ENCODE assay signal across 40 cellular contexts in the genomic region with DNA sequence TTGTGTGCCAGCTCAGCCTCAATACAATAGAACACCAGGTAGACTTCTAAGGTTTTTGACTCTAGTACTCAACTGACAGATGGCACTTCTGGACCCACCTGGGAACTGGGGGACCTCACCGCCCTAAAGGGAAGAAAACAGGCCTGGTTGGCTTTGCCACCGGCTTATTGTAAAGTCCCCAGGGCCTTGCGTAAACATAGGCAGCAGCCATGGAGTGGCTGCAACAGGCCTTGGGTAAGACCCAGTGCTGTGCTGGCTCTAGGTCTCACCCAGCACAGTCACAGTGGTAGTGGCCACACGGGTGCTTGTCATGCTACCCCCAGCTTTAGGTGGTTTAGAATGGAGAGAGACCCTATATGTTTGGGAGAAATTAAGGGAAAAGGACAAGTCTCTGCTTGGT.
"Had no signal": no experiment of that assay in that cellular context is flagged by ENCODE, and none has a peak within 500 bp of the region (broad histone marks: within the 10 kb centered on the region; RNA-seq: fewer than 3 reads in every experiment).

No MANE protein-coding gene starts in this region.

- H3K27ac ChIP-seq: adrenal gland, ascending aorta, body of pancreas, brain microvascular endothelial cell, breast epithelium, cardiac muscle cell had no signal

- H3K36me3 Mint-ChIP-seq: activated naive CD4-positive, alpha-beta T cell treated with anti-CD3 and anti-CD28 coated beads, Interleukin-2, amount 10 ng/mL, durations not matched to agents 7 days and 5 days; activated naive CD4-positive, alpha-beta T cell treated with anti-CD3 and anti-CD28 coated beads, Interleukin-2, amount 50 U/mL, for 24 hours; activated naive CD4-positive, alpha-beta T cell treated with anti-CD3 and anti-CD28 coated beads, Interleukin-2, amount 50 U/mL, for 72 hours; activated naive CD8-positive, alpha-beta T cell; activated naive CD8-positive, alpha-beta T cell treated with anti-CD3 and anti-CD28 coated beads for 36 hours; activated naive CD8-positive, alpha-beta T cell treated with anti-CD3 and anti-CD28 coated beads, Interleukin-2, amount 10 ng/mL, durations not matched to agents 7 days and 5 days; brain had no signal

- H3K4me1 ChIP-seq: adrenal gland, ascending aorta, body of pancreas, breast epithelium had no signal

- ATAC-seq: activated naive CD4-positive, alpha-beta T cell treated with anti-CD3 and anti-CD28 coated beads, Interleukin-2, amount 50 U/mL, for 72 hours; activated naive CD8-positive, alpha-beta T cell treated with anti-CD3 and anti-CD28 coated beads, Interleukin-2, amount 50 U/mL, for 24 hours; activated T-cell treated with anti-CD3 and anti-CD28 coated beads, Interleukin-2, amount 50 U/mL, for 4 hours; activated T-cell treated with anti-CD3 and anti-CD28 coated beads, Interleukin-2, amount 50 U/mL, for 72 hours; activated T-helper 17 cell treated with anti-CD3 and anti-CD28 coated beads, Interleukin-2, amount 50 U/mL, for 72 hours; body of pancreas had no signal

- DNase-seq: activated effector memory CD4-positive, alpha-beta T cell treated with anti-CD3 and anti-CD28 coated beads, Interleukin-2, amount 50 U/mL, for 16 hours; activated effector memory CD4-positive, alpha-beta T cell treated with Interleukin-2 at 50 U/mL for 16 hours; activated gamma-delta T cell; activated gamma-delta T cell treated with Interleukin-2 at 50 U/mL for 16 hours; activated naive CD4-positive, alpha-beta T cell; activated naive CD4-positive, alpha-beta T cell treated with anti-CD3 and anti-CD28 coated beads for 36 hours; activated naive CD4-positive, alpha-beta T cell treated with anti-CD3 and anti-CD28 coated beads, Interleukin-2, amount 10 ng/mL, durations not matched to agents 7 days and 5 days; activated naive CD4-positive, alpha-beta T cell treated with anti-CD3 and anti-CD28 coated beads, Interleukin-2, amount 50 U/mL, for 16 hours; activated naive CD4-positive, alpha-beta T cell treated with Interleukin-2 at 50 U/mL for 16 hours; activated naive CD8-positive, alpha-beta T cell treated with anti-CD3 and anti-CD28 coated beads for 36 hours; activated naive CD8-positive, alpha-beta T cell treated with anti-CD3 and anti-CD28 coated beads, Interleukin-2, amount 10 ng/mL, durations not matched to agents 7 days and 5 days; activated naive CD8-positive, alpha-beta T cell treated with anti-CD3 and anti-CD28 coated beads, Interleukin-2, amount 50 U/mL, for 24 hours; activated T-cell treated with anti-CD3 and anti-CD28 coated beads for 4 hours; activated T-cell treated with anti-CD3 and anti-CD28 coated beads, Interleukin-2, amount 50 U/mL, for 1 hour; activated T-cell treated with anti-CD3 and anti-CD28 coated beads, Interleukin-2, amount 50 U/mL, for 24 hours; activated T-cell treated with anti-CD3 and anti-CD28 coated beads, Interleukin-2, amount 50 U/mL, for 4 hours; activated T-cell treated with anti-CD3 and anti-CD28 coated beads, Interleukin-2, amount 50 U/mL, for 48 hours; activated T-cell treated with anti-CD3 and anti-CD28 coated beads, Interleukin-2, amount 50 U/mL, for 72 hours; adrenal gland; amniotic stem cell; amygdala; anterior cingulate cortex; aorta; body of pancreas; brain microvascular endothelial cell; caudate nucleus; central memory CD4-positive, alpha-beta T cell; cerebellar nuclear complex had no signal

- H3K4me1 Mint-ChIP-seq: activated naive CD4-positive, alpha-beta T cell treated with anti-CD3 and anti-CD28 coated beads, Interleukin-2, amount 10 ng/mL, durations not matched to agents 7 days and 5 days; activated naive CD4-positive, alpha-beta T cell treated with anti-CD3 and anti-CD28 coated beads, Interleukin-2, amount 50 U/mL, for 24 hours; activated naive CD8-positive, alpha-beta T cell treated with anti-CD3 and anti-CD28 coated beads for 36 hours; activated naive CD8-positive, alpha-beta T cell treated with anti-CD3 and anti-CD28 coated beads, Interleukin-2, amount 10 ng/mL, durations not matched to agents 7 days and 5 days; activated naive CD8-positive, alpha-beta T cell treated with anti-CD3 and anti-CD28 coated beads, Interleukin-2, amount 50 U/mL, for 24 hours; activated T-helper 17 cell treated with anti-CD3 and anti-CD28 coated beads, Interleukin-2, amount 50 U/mL, for 72 hours; brain; central memory CD8-positive, alpha-beta T cell had no signal

- H3K4me3 ChIP-seq: adrenal gland, ascending aorta, body of pancreas, breast epithelium, cardiac muscle cell had no signal

- H3K4me3 Mint-ChIP-seq: activated naive CD4-positive, alpha-beta T cell treated with anti-CD3 and anti-CD28 coated beads for 36 hours; activated naive CD4-positive, alpha-beta T cell treated with anti-CD3 and anti-CD28 coated beads, Interleukin-2, amount 10 ng/mL, durations not matched to agents 7 days and 5 days; activated naive CD4-positive, alpha-beta T cell treated with anti-CD3 and anti-CD28 coated beads, Interleukin-2, amount 50 U/mL, for 24 hours; activated naive CD8-positive, alpha-beta T cell; activated naive CD8-positive, alpha-beta T cell treated with anti-CD3 and anti-CD28 coated beads for 36 hours; activated naive CD8-positive, alpha-beta T cell treated with anti-CD3 and anti-CD28 coated beads, Interleukin-2, amount 10 ng/mL, durations not matched to agents 7 days and 5 days; activated naive CD8-positive, alpha-beta T cell treated with anti-CD3 and anti-CD28 coated beads, Interleukin-2, amount 50 U/mL, for 24 hours; activated T-cell treated with anti-CD3 and anti-CD28 coated beads, Interleukin-2, amount 50 U/mL, for 24 hours; activated T-cell treated with anti-CD3 and anti-CD28 coated beads, Interleukin-2, amount 50 U/mL, for 4 hours; activated T-cell treated with anti-CD3 and anti-CD28 coated beads, Interleukin-2, amount 50 U/mL, for 72 hours; activated T-helper 17 cell treated with anti-CD3 and anti-CD28 coated beads, Interleukin-2, amount 50 U/mL, for 72 hours; brain; central memory CD8-positive, alpha-beta T cell had no signal

- H3K27me3 ChIP-seq: adrenal gland, ascending aorta, body of pancreas, brain microvascular endothelial cell, breast epithelium, cardiac muscle cell had no signal

- H3K27ac Mint-ChIP-seq: activated naive CD4-positive, alpha-beta T cell treated with anti-CD3 and anti-CD28 coated beads for 36 hours; activated naive CD4-positive, alpha-beta T cell treated with anti-CD3 and anti-CD28 coated beads, Interleukin-2, amount 10 ng/mL, durations not matched to agents 7 days and 5 days; activated naive CD4-positive, alpha-beta T cell treated with anti-CD3 and anti-CD28 coated beads, Interleukin-2, amount 50 U/mL, for 24 hours; activated naive CD4-positive, alpha-beta T cell treated with anti-CD3 and anti-CD28 coated beads, Interleukin-2, amount 50 U/mL, for 72 hours; activated naive CD8-positive, alpha-beta T cell; activated naive CD8-positive, alpha-beta T cell treated with anti-CD3 and anti-CD28 coated beads for 36 hours; activated naive CD8-positive, alpha-beta T cell treated with anti-CD3 and anti-CD28 coated beads, Interleukin-2, amount 10 ng/mL, durations not matched to agents 7 days and 5 days; activated naive CD8-positive, alpha-beta T cell treated with anti-CD3 and anti-CD28 coated beads, Interleukin-2, amount 50 U/mL, for 24 hours; activated T-cell treated with anti-CD3 and anti-CD28 coated beads, Interleukin-2, amount 50 U/mL, for 24 hours; activated T-cell treated with anti-CD3 and anti-CD28 coated beads, Interleukin-2, amount 50 U/mL, for 72 hours; activated T-helper 17 cell treated with anti-CD3 and anti-CD28 coated beads, Interleukin-2, amount 50 U/mL, for 72 hours; activated T-helper 2 cell treated with anti-CD3 and anti-CD28 coated beads, Interferon-gamma antibody, Interleukin-2, Interleukin-4, amounts not matched to agents 10 μg/mL and 5 μg/mL and 100 μg/mL, durations not matched to agents 14 hours and 24 hours and 36 hours; brain had no signal

- H3K36me3 ChIP-seq: adrenal gland, ascending aorta, brain microvascular endothelial cell, breast epithelium, cardiac muscle cell had no signal

- H3K9me3 ChIP-seq: adrenal gland, ascending aorta, body of pancreas had no signal

- FAIRE-seq: astrocyte, bronchial epithelial cell had no signal

- H3K9me3 Mint-ChIP-seq: activated naive CD4-positive, alpha-beta T cell treated with anti-CD3 and anti-CD28 coated beads for 36 hours; activated naive CD8-positive, alpha-beta T cell treated with anti-CD3 and anti-CD28 coated beads, Interleukin-2, amount 10 ng/mL, durations not matched to agents 7 days and 5 days; activated T-helper 2 cell treated with anti-CD3 and anti-CD28 coated beads, Interferon-gamma antibody, Interleukin-2, Interleukin-4, amounts not matched to agents 10 μg/mL and 5 μg/mL and 100 μg/mL, durations not matched to agents 14 hours and 24 hours and 36 hours had no signal

- H3K27me3 Mint-ChIP-seq: activated naive CD4-positive, alpha-beta T cell treated with anti-CD3 and anti-CD28 coated beads, Interleukin-2, amount 10 ng/mL, durations not matched to agents 7 days and 5 days; activated naive CD8-positive, alpha-beta T cell treated with anti-CD3 and anti-CD28 coated beads, Interleukin-2, amount 10 ng/mL, durations not matched to agents 7 days and 5 days; central memory CD8-positive, alpha-beta T cell had no signal
